In the genomic region with DNA sequence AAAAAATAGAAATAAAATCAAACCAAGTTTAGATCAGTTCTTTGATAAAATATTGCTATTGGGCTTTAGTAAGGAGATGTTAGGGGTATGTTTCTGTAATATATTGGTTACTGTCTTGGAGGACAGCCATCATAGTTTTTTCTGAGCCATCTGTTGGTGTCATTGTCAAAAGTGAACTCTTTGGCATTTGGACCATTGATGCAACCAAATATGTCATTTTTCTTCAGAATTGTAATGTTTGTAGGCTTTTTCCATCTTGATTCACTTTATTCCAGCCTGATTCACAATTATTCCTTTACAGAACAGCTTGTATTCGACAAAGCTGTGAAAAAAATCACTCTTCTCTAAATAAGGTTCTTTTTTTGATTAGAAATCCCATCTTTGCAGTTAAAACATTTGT, we compare ENCODE assay signal across 16 cellular contexts. TPM values are rescaled to one million over a fixed set of nuclear protein-coding genes. Genes with fewer than 3 reads are reported as not detected.
A peak's percentile ranks its signal among the peaks of the same experiment; 100 is the strongest.
DNase-seq lines count a peak whose midpoint lies in the region; ATAC-seq and TF ChIP-seq lines count a peak whose summit lies in the region.
"Had no signal": no experiment of that assay in that cellular context is flagged by ENCODE, and none has a peak within 500 bp of the region (broad histone marks: within the 10 kb centered on the region; RNA-seq: fewer than 3 reads in every experiment).

No MANE protein-coding gene starts in this region.

- no peaks in the 10 kb centered on the region for H3K9me3 Mint-ChIP-seq in brain

- TF ChIP-seq CTCF in left ventricle myocardium inferior (IDR thresholded peaks at IDR 0.05; ENCODE audit: borderline replicate concordance) (no peak), brain (conservative IDR thresholded peaks at IDR 0.05) (no peak), tibial artery (IDR thresholded peaks at IDR 0.05) (no peak), upper lobe of left lung (IDR thresholded peaks at IDR 0.05) (no peak)

- H3K4me3 Mint-ChIP-seq in brain: peak overlapping the region in 2 of 5 experiments; percentile 6 to 24

- peak overlapping the region in 4 of 5 experiments; percentile 19 to 95 (median 58) for H3K27ac Mint-ChIP-seq in brain

- DNase-seq in left ventricle myocardium inferior: no peak
- DNase-seq in left ventricle myocardium superior: no peak
- DNase-seq in inferior parietal cortex (ENCODE audit: extremely low spot score): peak; percentile 49
- no peak for DNase-seq in tibial artery
- DNase-seq in upper lobe of left lung: no peak
- no peak for DNase-seq in UCSD-AML1 (lab: John Stamatoyannopoulos, UW; ENCODE audit: unreplicated experiment)
- DNase-seq: GM23248, MV-4-11, NCI-H1417, NCI-H2081, NCI-H226, NCI-H526 treated with DMSO at 0.1 percent for 48 hours, SIG-M5 had no signal

- TF ChIP-seq POLR2A in upper lobe of left lung (IDR thresholded peaks at IDR 0.05): no peak

- peaks cover 93% of the 10 kb centered on the region for H3K4me1 ChIP-seq in left ventricle myocardium inferior
- H3K4me1 ChIP-seq in tibial artery: peaks cover 0 to 100% (median 66%) of the 10 kb centered on the region in 4 donors
- H3K4me1 ChIP-seq in upper lobe of left lung: peaks cover 12 to 27% (median 21%) of the 10 kb centered on the region in 4 donors

- H3K36me3 ChIP-seq in left ventricle myocardium inferior (no peaks in the 10 kb centered on the region), tibial artery (no peaks in the 10 kb centered on the region), upper lobe of left lung (no peaks in the 10 kb centered on the region)

- H3K36me3 Mint-ChIP-seq in brain: peaks cover 17% of the 10 kb centered on the region

- intact Hi-C loops in left ventricle myocardium inferior (cut with micrococcal nuclease) (no loop called here), left ventricle myocardium superior (cut with micrococcal nuclease) (no loop called here), tibial artery (cut with DNase I; ENCODE audit: low total_unique reads) (loop anchor here (5.0 kb wide), 1 partner anchor 40 kb away; no protein-coding TSS in a partner anchor)

- H3K9me3 ChIP-seq in left ventricle myocardium inferior (replicated peaks) (no peaks in the 10 kb centered on the region), tibial artery (no peaks in the 10 kb centered on the region), upper lobe of left lung (no peaks in the 10 kb centered on the region)

- H3K27me3 ChIP-seq in left ventricle myocardium inferior (ENCODE audit: low read depth): no peaks in the 10 kb centered on the region
- H3K27me3 ChIP-seq in tibial artery: no peaks in the 10 kb centered on the region
- no peaks in the 10 kb centered on the region for H3K27me3 ChIP-seq in upper lobe of left lung

- WGBS in upper lobe of left lung, 2 donors: 94 to 98% methylated on average over 1 of the region's 1 CpG

- peak overlapping the region; percentile 92 for H3K27ac ChIP-seq in left ventricle myocardium inferior (replicated peaks)
- H3K27ac ChIP-seq in tibial artery: peak overlapping the region; percentile 74 to 85
- H3K27ac ChIP-seq in upper lobe of left lung: no peak overlapping the region
- H3K27ac ChIP-seq: C4-2B, GM23248 had no signal

- H3K4me3 ChIP-seq in left ventricle myocardium inferior (no peak overlapping the region), tibial artery (no peak overlapping the region), upper lobe of left lung (no peak overlapping the region)
- H3K4me3 ChIP-seq: GM23248 had no signal

- H3K4me1 Mint-ChIP-seq in brain: peaks cover 64% of the 10 kb centered on the region

- no peak for ATAC-seq in left ventricle myocardium superior
- no peak for ATAC-seq in upper lobe of left lung (ENCODE audit: low FRiP score in 2 of 2)
- no peak for ATAC-seq in HG02973 (IDR thresholded peaks at IDR 0.05; ENCODE audit: unreplicated experiment)

- H3K27me3 Mint-ChIP-seq in brain: no peaks in the 10 kb centered on the region

- TF ChIP-seq EP300 in upper lobe of left lung (IDR thresholded peaks at IDR 0.05): no peak

RNA-seq across cellular contexts. Expression of a gene that starts 37.5 kb away (rescaled TPM):
- total RNA-seq in left ventricle myocardium inferior (24.1 TPM), left ventricle myocardium superior (24.0 TPM), upper lobe of left lung (10 to 100 TPM; 13.5 to 28.2 (median 22.9) TPM)
- polyA plus RNA-seq in brain (ENCODE audit: insufficient read depth, low read depth, low replicate concordance): 22.3 TPM

RNA-seq across cellular contexts. Expression of a gene that starts 59.8 kb away (rescaled TPM):
- total RNA-seq in left ventricle myocardium inferior (60.0 TPM), left ventricle myocardium superior (79.8 TPM), upper lobe of left lung (10 to 100 TPM; 27.7 to 90.1 (median 45.2) TPM)
- 44.0 TPM for polyA plus RNA-seq in brain (ENCODE audit: insufficient read depth, low read depth, low replicate concordance)

Comparison
In these comparisons a context has a peak if more than half of its experiments do, and no peak if none do; other contexts are left out.
1. H3K27ac ChIP-seq: peak in left ventricle myocardium inferior (single experiment) and tibial artery (2 of 2); none in upper lobe of left lung (0 of 4).